In the genomic region with DNA sequence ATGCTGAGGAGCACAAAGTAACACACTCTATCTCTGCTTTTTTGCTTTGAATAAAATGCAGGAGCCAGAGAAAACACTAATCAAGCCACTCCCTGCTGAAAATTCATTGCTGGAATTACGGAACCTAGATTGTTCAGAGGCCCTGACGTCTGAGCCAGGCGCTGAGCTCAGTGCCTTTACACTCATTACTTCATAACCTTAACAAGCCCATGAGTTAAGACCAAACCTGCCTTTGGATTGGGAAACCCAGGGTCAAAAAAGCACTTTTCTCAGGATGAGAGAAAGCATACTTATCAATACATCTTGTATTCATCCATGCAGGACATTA, we compare ENCODE assay signal across 8 cellular contexts. TPM values are rescaled to one million over a fixed set of nuclear protein-coding genes. Genes with fewer than 3 reads are reported as not detected.
A peak's percentile ranks its signal among the peaks of the same experiment; 100 is the strongest.
DNase-seq lines count a peak whose midpoint lies in the region; ATAC-seq and TF ChIP-seq lines count a peak whose summit lies in the region.

No MANE protein-coding gene starts in this region.

- TF ChIP-seq POLR2A in testis (IDR thresholded peaks at IDR 0.05): no peak

- H3K4me3 ChIP-seq in testis: peak overlapping the region; percentile 75 to 79

- peaks cover 55% of the 10 kb centered on the region for H3K4me1 Mint-ChIP-seq in brain

- peak overlapping the region; percentile 94 to 98 (median 97) for H3K4me3 Mint-ChIP-seq in brain

- peak overlapping the region; percentile 95 to 97 for H3K27ac ChIP-seq in testis

- ATAC-seq in GM21619 (IDR thresholded peaks at IDR 0.05; ENCODE audit: unreplicated experiment) (peak; percentile 9), left lobe of liver (peak; percentile 53)

- intact Hi-C loops in testis (cut with DNase I; ENCODE audit: low total_unique reads): no loop called here

- no peaks in the 10 kb centered on the region for H3K36me3 ChIP-seq in testis (ENCODE audit: low read depth, missing control alignments)

- 0 to 5% methylated on average over 3 of the region's 3 CpGs for WGBS in testis, 2 donors

- H3K27ac Mint-ChIP-seq in brain: peak overlapping the region; percentile 98 to 100 (median 99)

- no peaks in the 10 kb centered on the region for H3K27me3 ChIP-seq in testis

- H3K9me3 Mint-ChIP-seq in brain: peaks cover 0 to 6% (median 0%) of the 10 kb centered on the region in 5 experiments

- H3K27me3 Mint-ChIP-seq in brain: peaks cover 9% of the 10 kb centered on the region

- H3K36me3 Mint-ChIP-seq in brain: no peaks in the 10 kb centered on the region

- no peaks in the 10 kb centered on the region for H3K9me3 ChIP-seq in testis

- DNase-seq in GM03348 (ENCODE audit: low spot score): peak; percentile 29
- peak; percentile 31 for DNase-seq in LHCN-M2 (ENCODE audit: low read depth)
- DNase-seq in left lobe of liver (ENCODE audit: low spot score): no peak
- no peak for DNase-seq in testis
- no peak for DNase-seq in NCI-H1436 treated with DMSO at 0.1 percent for 48 hours (lab: John Stamatoyannopoulos, UW)
- DNase-seq in SIG-M5 treated with dmso at 0.1 percent for 504 hours (lab: John Stamatoyannopoulos, UW; ENCODE audit: unreplicated experiment): no peak

- H3K4me1 ChIP-seq in testis: peaks cover 13% of the 10 kb centered on the region

- TF ChIP-seq CTCF in brain (conservative IDR thresholded peaks at IDR 0.05): no peak
- TF ChIP-seq CTCF in testis (IDR thresholded peaks at IDR 0.05): no peak

RNA-seq across cellular contexts. Expression of a gene that starts 0.8 kb away (rescaled TPM):
- total RNA-seq in LHCN-M2 (2014; rRNA removed) (3.7 and 5.1 TPM in 2 replicates), left lobe of liver (9.5 TPM), testis (10 to 100 TPM; 52.2 to 77.5 TPM)
- 33.5 TPM for polyA plus RNA-seq in LHCN-M2 (2012)
- polyA plus RNA-seq in brain (ENCODE audit: insufficient read depth, low read depth, low replicate concordance) (43.5 TPM), testis (ENCODE audit: insufficient read depth, low read depth, low replicate concordance) (155 TPM)

Comparison
In these comparisons a context has a peak if more than half of its experiments do, and no peak if none do; other contexts are left out.
1. DNase-seq: peak in GM03348 (single experiment) and LHCN-M2 (single experiment); none in left lobe of liver (single experiment), testis (single experiment), NCI-H1436 treated with DMSO at 0.1 percent for 48 hours (single experiment) and SIG-M5 treated with dmso at 0.1 percent for 504 hours (single experiment).